ENCODE assay signal across 16 cellular contexts in genomic region chr6:35777356-35778102, GRCh38. TPM values are rescaled to one million over a fixed set of nuclear protein-coding genes. Genes with fewer than 3 reads are reported as not detected.
DNase-seq lines count a peak whose midpoint lies in the region; ATAC-seq, FAIRE-seq and TF ChIP-seq lines count a peak whose summit lies in the region.
"Had no signal": no experiment of that assay in that cellular context is flagged by ENCODE, and none has a peak within 500 bp of the region (broad histone marks: within the 10 kb centered on the region; RNA-seq: fewer than 3 reads in every experiment).

No MANE protein-coding gene starts in this region.

- H3K27ac Mint-ChIP-seq in MCF 10A (ENCODE audit: low read depth, unreplicated experiment) (no peak overlapping the region), T-helper 17 cell (no peak overlapping the region), mesothelial cell of epicardium (no peak overlapping the region)

- TF ChIP-seq CTCF in MCF 10A (IDR thresholded peaks at IDR 0.05; ENCODE audit: unreplicated experiment) (no peak), mammary epithelial cell (conservative IDR thresholded peaks at IDR 0.05 in 1 of 2, IDR thresholded peaks at IDR 0.05 in 1 of 2; ENCODE audit: extremely low read depth in 1 of 2, insufficient read depth in 1 of 2, low read depth in 1 of 2, low read length in 2 of 2) (no peak), mesothelial cell of epicardium (IDR thresholded peaks at IDR 0.05; ENCODE audit: unreplicated experiment) (no peak)

- in situ Hi-C loops in mammary epithelial cell (cut with MboI; ENCODE audit: low sequenced_read_pairs in 2 of 2), result no loop called here

- no peaks in the 10 kb centered on the region for H3K9me3 Mint-ChIP-seq in MCF 10A (ENCODE audit: unreplicated experiment)
- no peaks in the 10 kb centered on the region for H3K9me3 Mint-ChIP-seq in mesothelial cell of epicardium

- no peak overlapping the region for H3K9ac ChIP-seq in mammary epithelial cell (ENCODE audit: insufficient read depth, low read length)

- H3K79me2 ChIP-seq in mammary epithelial cell (ENCODE audit: insufficient read depth, low read length), result no peaks in the 10 kb centered on the region

- dilution Hi-C loops in mammary epithelial cell (cut with HindIII; ENCODE audit: low sequenced_read_pairs), result no loop called here

- 85% methylated on average over 8 of the region's 10 CpGs for WGBS in mammary epithelial cell (ENCODE audit: low coverage, missing lambda C conversion rate)

- intact Hi-C loops in MCF 10A (cut with micrococcal nuclease) (no loop called here), mammary epithelial cell (cut with micrococcal nuclease) (no loop called here)

- no peak for FAIRE-seq in HTR-8/SVneo (lab: Jason Lieb, UNC)

- H3K4me2 ChIP-seq in mammary epithelial cell (ENCODE audit: insufficient read depth, low read depth, low read length), result no peak overlapping the region

- H3K4me1 Mint-ChIP-seq in MCF 10A (ENCODE audit: insufficient read depth, unreplicated experiment) (peaks cover 34% of the 10 kb centered on the region), T-helper 17 cell (peaks cover 11% of the 10 kb centered on the region), mesothelial cell of epicardium (peaks cover 13% of the 10 kb centered on the region)

- no peak overlapping the region for H2AFZ ChIP-seq in mammary epithelial cell (ENCODE audit: low read depth, low read length)

- H3K36me3 Mint-ChIP-seq in MCF 10A (ENCODE audit: insufficient read depth, unreplicated experiment) (no peaks in the 10 kb centered on the region), T-helper 17 cell (ENCODE audit: low read depth) (peaks cover 4% of the 10 kb centered on the region), mesothelial cell of epicardium (no peaks in the 10 kb centered on the region)

- H3K4me3 Mint-ChIP-seq in MCF 10A (ENCODE audit: unreplicated experiment) (peak overlapping the region; percentile 59), T-helper 17 cell (peak overlapping the region; percentile 81), mesothelial cell of epicardium (peak overlapping the region; percentile 69)

- H3K36me3 ChIP-seq in mammary epithelial cell (ENCODE audit: insufficient read depth, low read length), result no peaks in the 10 kb centered on the region
- H3K36me3 ChIP-seq: esophagus squamous epithelium had no signal

- BruUV-seq in MCF 10A (replicated peaks; lab: Mats Ljungman, UMichigan) (no TSS peak), mammary epithelial cell (replicated peaks; lab: Mats Ljungman, UMichigan) (no TSS peak)

- CTCF ChIA-PET in MCF 10A (lab: Yijun Ruan, JAX), result interaction anchor here (0.8 kb wide), 1 partner anchor 409 kb away, joined by 3 read pairs; no protein-coding TSS in a partner anchor
- CTCF ChIA-PET in mammary epithelial cell (lab: Charles Lee; ENCODE audit: low non-redundant PET), result no interaction called here

- H3K27ac ChIP-seq in mammary epithelial cell (ENCODE audit: insufficient read depth, low read depth, low read length), result no peak overlapping the region
- H3K27ac ChIP-seq: esophagus squamous epithelium, psoas muscle had no signal

- peaks cover 13% of the 10 kb centered on the region for H3K27me3 Mint-ChIP-seq in MCF 10A (ENCODE audit: insufficient read depth, unreplicated experiment)
- H3K27me3 Mint-ChIP-seq in T-helper 17 cell, result peaks cover 48% of the 10 kb centered on the region
- H3K27me3 Mint-ChIP-seq in mesothelial cell of epicardium (ENCODE audit: low read depth), result peaks cover 9% of the 10 kb centered on the region

- peaks cover 15% of the 10 kb centered on the region for H3K4me1 ChIP-seq in mammary epithelial cell (ENCODE audit: insufficient read depth, low read length)
- H3K4me1 ChIP-seq: psoas muscle had no signal

- no peaks in the 10 kb centered on the region for H3K9me3 ChIP-seq in mammary epithelial cell (replicated peaks; ENCODE audit: insufficient read depth, low read length)
- H3K9me3 ChIP-seq in T-helper 17 cell (ENCODE audit: control insufficient read depth, low read length, poor library complexity, severe bottlenecking), result no peaks in the 10 kb centered on the region
- H3K9me3 ChIP-seq: esophagus squamous epithelium, mucosa of descending colon, psoas muscle had no signal

- no peak for ATAC-seq in T-helper 17 cell

- no peak for DNase-seq in MCF 10A (ENCODE audit: unreplicated experiment)
- no peak for DNase-seq in mammary epithelial cell
- no peak for DNase-seq in T-helper 17 cell
- DNase-seq in mesothelial cell of epicardium (ENCODE audit: low spot score in 2 of 2, unreplicated experiment in 2 of 2), result no peak
- no peak for DNase-seq in HTR-8/SVneo (ENCODE audit: insufficient read length, low spot score)
- DNase-seq in stimulated activated CD4-positive, alpha-beta T cell treated with anti-CD3 and anti-CD28 coated beads, Interleukin-4, amount 100 ng/mL, for 4 hours, result no peak
- DNase-seq in NCI-H2029 treated with DMSO at 0.1 percent for 48 hours (lab: John Stamatoyannopoulos, UW), result no peak
- DNase-seq: activated CD4-positive, alpha-beta T cell treated with anti-CD3 and anti-CD28 coated beads, Interleukin-2, amount 50 U/mL, for 48 hours; DMS79; esophagus squamous epithelium; head of caudate nucleus; mucosa of descending colon; NCI-H1105 treated with DMSO at 0.1 percent for 48 hours; NK-92 treated with Interleukin-12 subunit alpha and Interleukin-12 subunit beta, amount 100 ng/mL, for 24 hours; psoas muscle had no signal

- H3K27me3 ChIP-seq in mammary epithelial cell (ENCODE audit: insufficient read depth, low read length), result peaks cover 3% of the 10 kb centered on the region

- no peaks in the 10 kb centered on the region for H4K20me1 ChIP-seq in mammary epithelial cell (ENCODE audit: insufficient read depth, low read length)

- POLR2A ChIA-PET in MCF 10A (lab: Yijun Ruan, JAX), result no interaction called here

- H3K4me3 ChIP-seq in mammary epithelial cell (replicated peaks in 1 of 3; ENCODE audit: insufficient read depth in 1 of 3, low read depth in 2 of 3, low read length in 3 of 3), result no peak overlapping the region
- H3K4me3 ChIP-seq: mucosa of descending colon had no signal

RNA-seq across cellular contexts. Expression of gene CLPSL2, which starts 1.1 kb away (rescaled TPM):
- total RNA-seq in MCF 10A (2022) (not detected in 2 replicates), mammary epithelial cell (not detected), T-helper 17 cell (not detected), mesothelial cell of epicardium (not detected in 3 replicates)
- not detected for polyA plus RNA-seq in mammary epithelial cell
- polyA minus RNA-seq in mammary epithelial cell, result not detected
- total RNA-seq: esophagus squamous epithelium, mucosa of descending colon, psoas muscle, Right ventricle myocardium inferior had no signal
- polyA plus RNA-seq: psoas muscle had no signal

RNA-seq across cellular contexts. Expression of gene CLPSL1, which starts 3.3 kb away (rescaled TPM):
- not detected in 2 replicates for total RNA-seq in MCF 10A (2022)
- total RNA-seq in mammary epithelial cell, result not detected
- polyA plus RNA-seq in mammary epithelial cell, result not detected
- not detected for polyA minus RNA-seq in mammary epithelial cell
- not detected for total RNA-seq in T-helper 17 cell
- 0.40 TPM in 1 of 3 replicates, not detected in the others for total RNA-seq in mesothelial cell of epicardium
- total RNA-seq: esophagus squamous epithelium, mucosa of descending colon, psoas muscle, Right ventricle myocardium inferior had no signal
- polyA plus RNA-seq: psoas muscle had no signal

RNA-seq across cellular contexts. Expression of gene CLPS, which starts 19.6 kb away (rescaled TPM):
- total RNA-seq in MCF 10A (2022) (not detected in 2 replicates), mammary epithelial cell (not detected), T-helper 17 cell (not detected), mesothelial cell of epicardium (not detected in 3 replicates)
- not detected for polyA plus RNA-seq in mammary epithelial cell
- not detected for polyA minus RNA-seq in mammary epithelial cell
- total RNA-seq: esophagus squamous epithelium, mucosa of descending colon, Right ventricle myocardium inferior had no signal

RNA-seq across cellular contexts. Expression of gene LHFPL5, which starts 27.6 kb away (rescaled TPM):
- total RNA-seq in MCF 10A (2022) (not detected in 2 replicates), mammary epithelial cell (not detected), T-helper 17 cell (not detected), mesothelial cell of epicardium (not detected in 3 replicates)
- not detected for polyA plus RNA-seq in mammary epithelial cell
- polyA minus RNA-seq in mammary epithelial cell, result not detected
- total RNA-seq: esophagus squamous epithelium, Right ventricle myocardium inferior had no signal

RNA-seq across cellular contexts. Expression of gene ARMC12, which starts 40.7 kb away (rescaled TPM):
- 2.3 and 2.6 TPM in 2 replicates for total RNA-seq in MCF 10A (2022)
- under 1 TPM in 1 of 2 donors, not detected in 1; 0.73 TPM for total RNA-seq in mammary epithelial cell
- 0.32 TPM for polyA plus RNA-seq in mammary epithelial cell
- polyA minus RNA-seq in mammary epithelial cell, result not detected
- 1 to 10 TPM in 1 of 2 donors, under 1 TPM in 1; 0.78 to 1.2 TPM for total RNA-seq in T-helper 17 cell
- total RNA-seq in mesothelial cell of epicardium, result 3.3 to 4.9 TPM (median 4.2 TPM) in 3 replicates
- total RNA-seq: Right ventricle myocardium inferior had no signal
